In genomic region chr5:75054110-75054930, GRCh38 we compare ENCODE assay signal across 8 cellular contexts. TPM values are rescaled to one million over a fixed set of nuclear protein-coding genes. Genes with fewer than 3 reads are reported as not detected.
A peak's percentile ranks its signal among the peaks of the same experiment; 100 is the strongest.
DNase-seq lines count a peak whose midpoint lies in the region; ATAC-seq and TF ChIP-seq lines count a peak whose summit lies in the region.

No MANE protein-coding gene starts in this region.

- peak overlapping the region; percentile 12 for H3K27ac ChIP-seq in AG04450 (ENCODE audit: low read depth, low read length)
- peak overlapping the region; percentile 70 for H3K27ac ChIP-seq in caudate nucleus (ENCODE audit: low read depth, low read length)
- peak overlapping the region; percentile 70 for H3K27ac ChIP-seq in temporal lobe (ENCODE audit: low read depth, low read length)

- peaks cover 5% of the 10 kb centered on the region for H3K27me3 ChIP-seq in AG04450 (ENCODE audit: control insufficient read depth, insufficient read depth, low read length)

- H3K4me3 ChIP-seq in AG04450 (ENCODE audit: low read depth, low read length) (peak overlapping the region; percentile 66), HFF-Myc (replicated peaks; ENCODE audit: low read depth, low read length) (peak overlapping the region; percentile 55)

- DNase-seq in AG04450 (ENCODE audit: low read depth, low spot score): no peak
- no peak for DNase-seq in HFF-Myc (ENCODE audit: extremely low read depth, low read depth)
- peak in 10 of 61 donors; percentile 29 to 80 (median 54) for DNase-seq in caudate nucleus (lab: John Stamatoyannopoulos, UW)
- no peak for DNase-seq in left lobe of liver (ENCODE audit: low spot score)
- no peak for DNase-seq in NCI-H226

- TF ChIP-seq CTCF in AG04450 (IDR thresholded peaks at IDR 0.05; ENCODE audit: low read depth, low read length): no peak
- no peak for TF ChIP-seq CTCF in HFF-Myc (IDR thresholded peaks at IDR 0.05; ENCODE audit: low read depth, low read length, missing control alignments)

- H3K9me3 ChIP-seq in AG04450 (ENCODE audit: control insufficient read depth, insufficient read depth, low read length): no peaks in the 10 kb centered on the region; the same call in 1 of the 2 replicates

- POLR2A ChIA-PET in AG04450 (lab: Yijun Ruan, JAX): interaction anchor here (1.1 kb wide), 1 partner anchor 283 kb away, joined by 4 read pairs; the partner anchor contains the start of gene HMGCR

- CTCF ChIA-PET in AG04450 (lab: Charles Lee): interaction anchor here (0.6 to 1.5 kb wide), 4 partner anchors 9 to 627 kb away, joined by 3 to 6 read pairs (median 4); no protein-coding TSS in a partner anchor

- peak; percentile 33 for ATAC-seq in left lobe of liver
- ATAC-seq in HG02852 (IDR thresholded peaks at IDR 0.05; ENCODE audit: unreplicated experiment): no peak
- no peak for ATAC-seq in GM18909 (IDR thresholded peaks at IDR 0.05; ENCODE audit: poor library complexity, unreplicated experiment)

RNA-seq across cellular contexts. Expression of gene GCNT4, which starts 2.0 kb away (rescaled TPM):
- polyA plus RNA-seq in AG04450 (2011; rRNA removed): 0.69 and 0.77 TPM in 2 replicates
- polyA minus RNA-seq in AG04450 (2011; rRNA and poly(A)+ RNA removed): 0.64 and 1.1 TPM in 2 replicates
- 0.25 TPM for total RNA-seq in left lobe of liver
- 0.74 TPM for total RNA-seq in temporal lobe

Comparison
In these comparisons a context has a peak if more than half of its experiments do, and no peak if none do; other contexts are left out.
1. H3K27ac ChIP-seq: peak in every context shown above with its lines; median percentile 70 in caudate nucleus; 70 in temporal lobe; 12 in AG04450.